ENCODE assay signal across 26 cellular contexts in the genomic region with DNA sequence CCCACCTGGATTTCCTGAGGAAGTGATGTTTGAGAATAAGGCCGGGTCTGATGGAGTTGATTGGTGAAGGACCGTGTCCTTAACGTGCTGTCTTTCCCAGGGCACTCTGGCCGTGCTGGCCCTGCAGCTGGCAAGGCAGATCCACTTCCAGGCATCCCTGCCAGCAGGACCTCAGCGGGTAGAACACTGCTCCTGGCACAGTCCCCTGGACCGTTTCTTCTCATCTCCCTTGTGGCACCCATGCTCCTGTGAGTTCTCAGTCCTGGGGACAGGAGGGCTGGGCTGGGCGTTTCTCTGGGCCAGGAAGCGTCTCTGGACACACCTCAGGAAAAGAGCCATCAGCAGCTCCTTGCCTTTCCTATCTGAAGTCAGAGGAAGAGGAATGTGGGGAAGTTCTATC. TPM values are rescaled to one million over a fixed set of nuclear protein-coding genes. Genes with fewer than 3 reads are reported as not detected.
A peak's percentile ranks its signal among the peaks of the same experiment; 100 is the strongest.
DNase-seq lines count a peak whose midpoint lies in the region; ATAC-seq and TF ChIP-seq lines count a peak whose summit lies in the region.
"Had no signal": no experiment of that assay in that cellular context is flagged by ENCODE, and none has a peak within 500 bp of the region (broad histone marks: within the 10 kb centered on the region; RNA-seq: fewer than 3 reads in every experiment).

No MANE protein-coding gene starts in this region.

- H3K27me3 Mint-ChIP-seq in T-helper 2 cell treated with Interferon-gamma antibody and Interleukin-4, amounts not matched to agents 5 μg/mL and 100 μg/mL, for 36 hours (ENCODE audit: low read depth) = no peaks in the 10 kb centered on the region
- H3K27me3 Mint-ChIP-seq in memory B cell = no peaks in the 10 kb centered on the region
- no peaks in the 10 kb centered on the region for H3K27me3 Mint-ChIP-seq in activated T-helper 2 cell treated with anti-CD3 and anti-CD28 coated beads, Interferon-gamma antibody, Interleukin-2, Interleukin-4, amounts not matched to agents 10 μg/mL and 5 μg/mL and 100 μg/mL, durations not matched to agents 14 hours and 24 hours and 36 hours (ENCODE audit: low read depth)
- H3K27me3 Mint-ChIP-seq: IgD-negative memory B cell had no signal

- H3K9me3 Mint-ChIP-seq in T-helper 2 cell treated with Interferon-gamma antibody and Interleukin-4, amounts not matched to agents 5 μg/mL and 100 μg/mL, for 36 hours = no peaks in the 10 kb centered on the region
- no peaks in the 10 kb centered on the region for H3K9me3 Mint-ChIP-seq in memory B cell
- H3K9me3 Mint-ChIP-seq in stimulated activated effector memory CD8-positive, alpha-beta T cell treated with anti-CD3 and anti-CD28 coated beads, Interleukin-12 subunit alpha, Interleukin-12 subunit beta, amount 100 ng/mL, for 72 hours = no peaks in the 10 kb centered on the region
- no peaks in the 10 kb centered on the region for H3K9me3 Mint-ChIP-seq in activated T-helper 2 cell treated with anti-CD3 and anti-CD28 coated beads, Interferon-gamma antibody, Interleukin-2, Interleukin-4, amounts not matched to agents 10 μg/mL and 5 μg/mL and 100 μg/mL, durations not matched to agents 14 hours and 24 hours and 36 hours
- H3K9me3 Mint-ChIP-seq: CD8-positive, alpha-beta T cell; IgD-negative memory B cell had no signal

- no peak for ATAC-seq in memory B cell (ENCODE audit: low read depth)
- no peak for ATAC-seq in stimulated activated effector memory CD8-positive, alpha-beta T cell treated with anti-CD3 and anti-CD28 coated beads, Interleukin-12 subunit alpha, Interleukin-12 subunit beta, amount 100 ng/mL, for 72 hours
- ATAC-seq: CD8-positive, alpha-beta T cell; PC-3 had no signal

- H3K4me1 ChIP-seq in left ventricle myocardium inferior (peaks cover 65% of the 10 kb centered on the region), right atrium auricular region (peaks cover 0 to 26% of the 10 kb centered on the region in 2 donors)

- H3K27me3 ChIP-seq in left ventricle myocardium inferior (ENCODE audit: low read depth) (no peaks in the 10 kb centered on the region), right atrium auricular region (no peaks in the 10 kb centered on the region)
- H3K27me3 ChIP-seq: BLaER1 had no signal

- H3K36me3 ChIP-seq in left ventricle myocardium inferior (peaks cover 84% of the 10 kb centered on the region), right atrium auricular region (peaks cover 82% of the 10 kb centered on the region)

- H3K4me3 Mint-ChIP-seq in T-helper 2 cell treated with Interferon-gamma antibody and Interleukin-4, amounts not matched to agents 5 μg/mL and 100 μg/mL, for 36 hours = no peak overlapping the region
- no peak overlapping the region for H3K4me3 Mint-ChIP-seq in memory B cell
- no peak overlapping the region for H3K4me3 Mint-ChIP-seq in stimulated activated effector memory CD8-positive, alpha-beta T cell treated with anti-CD3 and anti-CD28 coated beads, Interleukin-12 subunit alpha, Interleukin-12 subunit beta, amount 100 ng/mL, for 72 hours
- no peak overlapping the region for H3K4me3 Mint-ChIP-seq in activated T-helper 2 cell treated with anti-CD3 and anti-CD28 coated beads, Interferon-gamma antibody, Interleukin-2, Interleukin-4, amounts not matched to agents 10 μg/mL and 5 μg/mL and 100 μg/mL, durations not matched to agents 14 hours and 24 hours and 36 hours (ENCODE audit: low read depth)
- H3K4me3 Mint-ChIP-seq: CD8-positive, alpha-beta T cell had no signal

- peaks cover 15% of the 10 kb centered on the region for H3K4me1 Mint-ChIP-seq in T-helper 2 cell treated with Interferon-gamma antibody and Interleukin-4, amounts not matched to agents 5 μg/mL and 100 μg/mL, for 36 hours (ENCODE audit: low read depth)
- H3K4me1 Mint-ChIP-seq in memory B cell = peaks cover 22% of the 10 kb centered on the region
- H3K4me1 Mint-ChIP-seq in stimulated activated effector memory CD8-positive, alpha-beta T cell treated with anti-CD3 and anti-CD28 coated beads, Interleukin-12 subunit alpha, Interleukin-12 subunit beta, amount 100 ng/mL, for 72 hours = peaks cover 30% of the 10 kb centered on the region
- H3K4me1 Mint-ChIP-seq in activated T-helper 2 cell treated with anti-CD3 and anti-CD28 coated beads, Interferon-gamma antibody, Interleukin-2, Interleukin-4, amounts not matched to agents 10 μg/mL and 5 μg/mL and 100 μg/mL, durations not matched to agents 14 hours and 24 hours and 36 hours (ENCODE audit: low read depth) = peaks cover 9% of the 10 kb centered on the region

- H3K27ac ChIP-seq in left ventricle myocardium inferior (replicated peaks) (peak overlapping the region; percentile 76), right atrium auricular region (peak overlapping the region in 1 of 2 donors; percentile 5)
- H3K27ac ChIP-seq: 22Rv1, BLaER1 had no signal

- H3K4me3 ChIP-seq in left ventricle myocardium inferior = no peak overlapping the region
- no peak overlapping the region for H3K4me3 ChIP-seq in right atrium auricular region
- H3K4me3 ChIP-seq: BLaER1 had no signal

- H3K27ac Mint-ChIP-seq in T-helper 2 cell treated with Interferon-gamma antibody and Interleukin-4, amounts not matched to agents 5 μg/mL and 100 μg/mL, for 36 hours = peak overlapping the region; percentile 34
- H3K27ac Mint-ChIP-seq in memory B cell = peak overlapping the region; percentile 55
- peak overlapping the region; percentile 43 for H3K27ac Mint-ChIP-seq in stimulated activated effector memory CD8-positive, alpha-beta T cell treated with anti-CD3 and anti-CD28 coated beads, Interleukin-12 subunit alpha, Interleukin-12 subunit beta, amount 100 ng/mL, for 72 hours
- H3K27ac Mint-ChIP-seq in activated T-helper 2 cell treated with anti-CD3 and anti-CD28 coated beads, Interferon-gamma antibody, Interleukin-2, Interleukin-4, amounts not matched to agents 10 μg/mL and 5 μg/mL and 100 μg/mL, durations not matched to agents 14 hours and 24 hours and 36 hours = no peak overlapping the region
- H3K27ac Mint-ChIP-seq: CD8-positive, alpha-beta T cell; IgD-negative memory B cell had no signal

- intact Hi-C loops in left ventricle myocardium inferior (cut with micrococcal nuclease) = no loop called here
- intact Hi-C loops in activated T-helper 2 cell treated with anti-CD3 and anti-CD28 coated beads, Interferon-gamma antibody, Interleukin-2, Interleukin-4, amounts not matched to agents 10 μg/mL and 5 μg/mL and 100 μg/mL, durations not matched to agents 14 hours and 24 hours and 36 hours (cut with micrococcal nuclease) = no loop called here

- TF ChIP-seq CTCF in left ventricle myocardium inferior (IDR thresholded peaks at IDR 0.05; ENCODE audit: borderline replicate concordance) (no peak), right atrium auricular region (IDR thresholded peaks at IDR 0.05) (no peak)

- H3K9me3 ChIP-seq in left ventricle myocardium inferior (replicated peaks) (no peaks in the 10 kb centered on the region), right atrium auricular region (no peaks in the 10 kb centered on the region)
- H3K9me3 ChIP-seq: BLaER1 had no signal

- peaks cover 60% of the 10 kb centered on the region for H3K36me3 Mint-ChIP-seq in T-helper 2 cell treated with Interferon-gamma antibody and Interleukin-4, amounts not matched to agents 5 μg/mL and 100 μg/mL, for 36 hours (ENCODE audit: low read depth)
- H3K36me3 Mint-ChIP-seq in memory B cell = peaks cover 39% of the 10 kb centered on the region
- peaks cover 96% of the 10 kb centered on the region for H3K36me3 Mint-ChIP-seq in stimulated activated effector memory CD8-positive, alpha-beta T cell treated with anti-CD3 and anti-CD28 coated beads, Interleukin-12 subunit alpha, Interleukin-12 subunit beta, amount 100 ng/mL, for 72 hours
- peaks cover 73% of the 10 kb centered on the region for H3K36me3 Mint-ChIP-seq in activated T-helper 2 cell treated with anti-CD3 and anti-CD28 coated beads, Interferon-gamma antibody, Interleukin-2, Interleukin-4, amounts not matched to agents 10 μg/mL and 5 μg/mL and 100 μg/mL, durations not matched to agents 14 hours and 24 hours and 36 hours (ENCODE audit: low read depth)

- DNase-seq in T-helper 2 cell treated with Interferon-gamma antibody and Interleukin-4, amounts not matched to agents 5 μg/mL and 100 μg/mL, for 36 hours (ENCODE audit: low spot score) = no peak
- DNase-seq in T-helper 2 cell = no peak
- DNase-seq in left ventricle myocardium inferior = no peak
- DNase-seq in right atrium auricular region (ENCODE audit: low spot score) = no peak
- no peak for DNase-seq in memory B cell (ENCODE audit: low spot score in 2 of 2)
- DNase-seq in stimulated activated effector memory CD8-positive, alpha-beta T cell treated with anti-CD3 and anti-CD28 coated beads, Interleukin-12 subunit alpha, Interleukin-12 subunit beta, amount 100 ng/mL, for 72 hours (ENCODE audit: low spot score in 2 of 2) = no peak
- no peak for DNase-seq in activated T-helper 2 cell treated with anti-CD3 and anti-CD28 coated beads, Interferon-gamma antibody, Interleukin-2, Interleukin-4, amounts not matched to agents 10 μg/mL and 5 μg/mL and 100 μg/mL, durations not matched to agents 14 hours and 24 hours and 36 hours (ENCODE audit: low spot score)
- no peak for DNase-seq in GF-D8 (lab: John Stamatoyannopoulos, UW)
- DNase-seq: ACHN; CD8-positive, alpha-beta T cell; DND-41; H7; Karpas-422; MV-4-11; NCI-H1694; NCI-H2081 treated with DMSO at 0.1 percent for 48 hours; NCI-H2171 treated with DMSO at 0.1 percent for 48 hours; NCI-H446 treated with DMSO at 0.1 percent for 48 hours; NCI-H526 treated with DMSO at 0.1 percent for 48 hours; PC-3; SHP77 treated with DMSO at 0.1 percent for 48 hours had no signal

RNA-seq across cellular contexts. Expression of a gene that starts 4.4 kb away (rescaled TPM):
- total RNA-seq in left ventricle myocardium inferior = 125 TPM
- total RNA-seq in right atrium auricular region = 10 to 100 TPM; 49.5 to 89.1 TPM
- total RNA-seq in activated T-helper 2 cell treated with anti-CD3 and anti-CD28 coated beads, Interferon-gamma antibody, Interleukin-2, Interleukin-4, amounts not matched to agents 10 μg/mL and 5 μg/mL and 100 μg/mL, durations not matched to agents 14 hours and 24 hours and 36 hours = 74.1 and 76.8 TPM in 2 replicates

RNA-seq across cellular contexts. Expression of a gene that starts 30.0 kb away (rescaled TPM):
- total RNA-seq in left ventricle myocardium inferior (7.6 TPM), right atrium auricular region (1 to 10 TPM; 7.6 to 8.8 TPM)
- 1.1 and 1.3 TPM in 2 replicates for total RNA-seq in activated T-helper 2 cell treated with anti-CD3 and anti-CD28 coated beads, Interferon-gamma antibody, Interleukin-2, Interleukin-4, amounts not matched to agents 10 μg/mL and 5 μg/mL and 100 μg/mL, durations not matched to agents 14 hours and 24 hours and 36 hours
- total RNA-seq: CD8-positive, alpha-beta T cell; M059J; RPMI7951 had no signal

RNA-seq across cellular contexts. Expression of a gene that starts 40.9 kb away (rescaled TPM):
- total RNA-seq in left ventricle myocardium inferior (120 TPM), right atrium auricular region (10 to 100 TPM; 59.7 to 74.6 TPM)
- total RNA-seq in activated T-helper 2 cell treated with anti-CD3 and anti-CD28 coated beads, Interferon-gamma antibody, Interleukin-2, Interleukin-4, amounts not matched to agents 10 μg/mL and 5 μg/mL and 100 μg/mL, durations not matched to agents 14 hours and 24 hours and 36 hours = 22.0 and 24.1 TPM in 2 replicates

RNA-seq across cellular contexts. Expression of a gene that starts 49.8 kb away (rescaled TPM):
- total RNA-seq in left ventricle myocardium inferior (16.1 TPM), right atrium auricular region (10 to 100 TPM; 22.1 to 25.3 TPM)
- not detected in 2 replicates for total RNA-seq in activated T-helper 2 cell treated with anti-CD3 and anti-CD28 coated beads, Interferon-gamma antibody, Interleukin-2, Interleukin-4, amounts not matched to agents 10 μg/mL and 5 μg/mL and 100 μg/mL, durations not matched to agents 14 hours and 24 hours and 36 hours
